22 cellular contexts compared by ENCODE assay signal in the genomic region with DNA sequence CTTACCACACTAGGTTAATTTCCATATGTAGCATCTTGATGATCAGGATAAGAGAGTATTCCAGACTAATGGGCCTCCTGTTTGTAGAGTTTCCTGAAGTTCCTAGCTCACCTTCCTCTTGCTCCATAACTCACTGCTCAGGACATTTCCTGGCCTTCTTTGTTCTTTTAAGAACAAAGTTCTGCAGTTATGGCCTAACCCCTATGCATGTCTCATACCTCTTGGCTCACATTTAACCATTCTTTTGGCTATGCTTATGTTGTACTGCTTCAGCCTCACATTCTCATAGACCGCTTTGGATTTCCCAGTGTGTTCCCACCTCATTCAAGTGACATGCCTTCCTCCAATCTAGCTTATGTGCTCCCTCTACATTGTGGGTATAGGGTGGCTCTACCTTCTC. TPM values are rescaled to one million over a fixed set of nuclear protein-coding genes. Genes with fewer than 3 reads are reported as not detected.
DNase-seq lines count a peak whose midpoint lies in the region; ATAC-seq, FAIRE-seq and TF ChIP-seq lines count a peak whose summit lies in the region.
"Had no signal": no experiment of that assay in that cellular context is flagged by ENCODE, and none has a peak within 500 bp of the region (broad histone marks: within the 10 kb centered on the region; RNA-seq: fewer than 3 reads in every experiment).

No MANE protein-coding gene starts in this region.

- no peaks in the 10 kb centered on the region for H3K36me3 ChIP-seq in mucosa of descending colon (ENCODE audit: low read depth)
- H3K36me3 ChIP-seq: BE2C had no signal

- H3K4me1 Mint-ChIP-seq in activated T-helper 1 cell treated with anti-CD3 and anti-CD28 coated beads, Interleukin-12 subunit alpha, Interleukin-12 subunit beta, Interleukin-2, Interleukin-4 antibody, amounts not matched to agents 30 ng/mL and 10 ng/mL and 1 ng/mL, durations not matched to agents 14 hours and 24 hours and 36 hours (ENCODE audit: low read depth) = no peaks in the 10 kb centered on the region
- H3K4me1 Mint-ChIP-seq: CD4-positive, CD25-positive, alpha-beta regulatory T cell; CD8-positive, alpha-beta memory T cell had no signal

- H3K9me3 Mint-ChIP-seq in activated T-helper 1 cell treated with anti-CD3 and anti-CD28 coated beads, Interleukin-12 subunit alpha, Interleukin-12 subunit beta, Interleukin-2, Interleukin-4 antibody, amounts not matched to agents 30 ng/mL and 10 ng/mL and 1 ng/mL, durations not matched to agents 14 hours and 24 hours and 36 hours = no peaks in the 10 kb centered on the region

- H3K9me3 ChIP-seq in mucosa of descending colon = no peaks in the 10 kb centered on the region
- H3K9me3 ChIP-seq: BE2C had no signal

- peaks cover 2% of the 10 kb centered on the region for H3K27me3 Mint-ChIP-seq in activated T-helper 1 cell treated with anti-CD3 and anti-CD28 coated beads, Interleukin-12 subunit alpha, Interleukin-12 subunit beta, Interleukin-2, Interleukin-4 antibody, amounts not matched to agents 30 ng/mL and 10 ng/mL and 1 ng/mL, durations not matched to agents 14 hours and 24 hours and 36 hours (ENCODE audit: insufficient read depth)

- no peaks in the 10 kb centered on the region for H3K4me1 ChIP-seq in mucosa of descending colon (ENCODE audit: low read depth)
- H3K4me1 ChIP-seq: BE2C had no signal

- no peaks in the 10 kb centered on the region for H3K36me3 Mint-ChIP-seq in activated T-helper 1 cell treated with anti-CD3 and anti-CD28 coated beads, Interleukin-12 subunit alpha, Interleukin-12 subunit beta, Interleukin-2, Interleukin-4 antibody, amounts not matched to agents 30 ng/mL and 10 ng/mL and 1 ng/mL, durations not matched to agents 14 hours and 24 hours and 36 hours (ENCODE audit: low read depth)
- H3K36me3 Mint-ChIP-seq: CD4-positive, CD25-positive, alpha-beta regulatory T cell had no signal

- peak; percentile 48 for FAIRE-seq in HTR-8/SVneo (lab: Jason Lieb, UNC)
- FAIRE-seq in urothelium cell line (lab: Jason Lieb, UNC) = peak; percentile 62
- FAIRE-seq: GM12878 had no signal

- intact Hi-C loops in mucosa of descending colon (cut with DNase I, micrococcal nuclease) = no loop called here
- intact Hi-C loops in activated T-helper 1 cell treated with anti-CD3 and anti-CD28 coated beads, Interleukin-12 subunit alpha, Interleukin-12 subunit beta, Interleukin-2, Interleukin-4 antibody, amounts not matched to agents 30 ng/mL and 10 ng/mL and 1 ng/mL, durations not matched to agents 14 hours and 24 hours and 36 hours (cut with micrococcal nuclease) = no loop called here

- no peak overlapping the region for H3K27ac Mint-ChIP-seq in activated T-helper 1 cell treated with anti-CD3 and anti-CD28 coated beads, Interleukin-12 subunit alpha, Interleukin-12 subunit beta, Interleukin-2, Interleukin-4 antibody, amounts not matched to agents 30 ng/mL and 10 ng/mL and 1 ng/mL, durations not matched to agents 14 hours and 24 hours and 36 hours
- H3K27ac Mint-ChIP-seq: CD4-positive, CD25-positive, alpha-beta regulatory T cell; CD8-positive, alpha-beta memory T cell had no signal

- ATAC-seq in esophagus mucosa (peak; percentile 55), GM19452 (IDR thresholded peaks at IDR 0.05; ENCODE audit: unreplicated experiment) (no peak), mucosa of descending colon (no peak)
- ATAC-seq: GM12878 had no signal

- no peak for TF ChIP-seq CTCF in mucosa of descending colon (IDR thresholded peaks at IDR 0.05)

- DNase-seq in HTR-8/SVneo (ENCODE audit: insufficient read length, low spot score) (no peak), dermis blood vessel endothelial cell (peak; percentile 2), urothelium cell line (ENCODE audit: low spot score) (no peak), mucosa of descending colon (no peak)
- no peak for DNase-seq in activated T-helper 1 cell treated with anti-CD3 and anti-CD28 coated beads, Interleukin-12 subunit alpha, Interleukin-12 subunit beta, Interleukin-2, Interleukin-4 antibody, amounts not matched to agents 30 ng/mL and 10 ng/mL and 1 ng/mL, durations not matched to agents 14 hours and 24 hours and 36 hours (ENCODE audit: low spot score)
- DNase-seq: BE2C; C1 segment of cervical spinal cord; CD4-positive, CD25-positive, alpha-beta regulatory T cell; CD8-positive, alpha-beta memory T cell; COR-L47; DMS 273 treated with DMSO at 0.1 percent for 48 hours; DMS53; DND-41; EL; HCEC 1CT; IMR-90 had no signal

- H3K4me3 ChIP-seq in mucosa of descending colon = no peak overlapping the region
- H3K4me3 ChIP-seq: GM12878 had no signal

- no peak overlapping the region for H3K4me3 Mint-ChIP-seq in activated T-helper 1 cell treated with anti-CD3 and anti-CD28 coated beads, Interleukin-12 subunit alpha, Interleukin-12 subunit beta, Interleukin-2, Interleukin-4 antibody, amounts not matched to agents 30 ng/mL and 10 ng/mL and 1 ng/mL, durations not matched to agents 14 hours and 24 hours and 36 hours
- H3K4me3 Mint-ChIP-seq: CD4-positive, CD25-positive, alpha-beta regulatory T cell; CD8-positive, alpha-beta memory T cell had no signal

RNA-seq across cellular contexts. Expression of a gene that starts 40.5 kb away (rescaled TPM):
- total RNA-seq in dermis blood vessel endothelial cell (57.5 and 117 TPM in 2 replicates), esophagus mucosa (307 TPM), mucosa of descending colon (100 to 1,000 TPM in 2 of 3 donors, 10 to 100 TPM in 1; 69.6 to 176 (median 151) TPM)
- 216 and 218 TPM in 2 replicates for total RNA-seq in activated T-helper 1 cell treated with anti-CD3 and anti-CD28 coated beads, Interleukin-12 subunit alpha, Interleukin-12 subunit beta, Interleukin-2, Interleukin-4 antibody, amounts not matched to agents 30 ng/mL and 10 ng/mL and 1 ng/mL, durations not matched to agents 14 hours and 24 hours and 36 hours

RNA-seq across cellular contexts. Expression of a gene that starts 58.5 kb away (rescaled TPM):
- total RNA-seq in dermis blood vessel endothelial cell (1.2 and 3.6 TPM in 2 replicates), esophagus mucosa (7.0 TPM), mucosa of descending colon (100 to 1,000 TPM in 1 of 3 donors, 10 to 100 TPM in 2; 44.1 to 108 (median 91.1) TPM)
- 7.5 and 7.8 TPM in 2 replicates for total RNA-seq in activated T-helper 1 cell treated with anti-CD3 and anti-CD28 coated beads, Interleukin-12 subunit alpha, Interleukin-12 subunit beta, Interleukin-2, Interleukin-4 antibody, amounts not matched to agents 30 ng/mL and 10 ng/mL and 1 ng/mL, durations not matched to agents 14 hours and 24 hours and 36 hours
- total RNA-seq: A172, G401, H4 had no signal
